In genomic region chr13:35478384-35479222, GRCh38 we compare ENCODE assay signal across 14 cellular contexts. TPM values are rescaled to one million over a fixed set of nuclear protein-coding genes. Genes with fewer than 3 reads are reported as not detected.
DNase-seq lines count a peak whose midpoint lies in the region; ATAC-seq and TF ChIP-seq lines count a peak whose summit lies in the region.
"Had no signal": no experiment of that assay in that cellular context is flagged by ENCODE, and none has a peak within 500 bp of the region (broad histone marks: within the 10 kb centered on the region; RNA-seq: fewer than 3 reads in every experiment).

No MANE protein-coding gene starts in this region.

- peak; percentile 2 to 4 for DNase-seq in activated T-cell treated with anti-CD3 and anti-CD28 coated beads, Interleukin-2, amount 50 U/mL, for 72 hours
- DNase-seq in activated T-cell treated with anti-CD3 and anti-CD28 coated beads, Interleukin-2, amount 50 U/mL, for 48 hours = no peak
- no peak for DNase-seq in activated CD8-positive, alpha-beta T cell treated with anti-CD3 and anti-CD28 coated beads for 36 hours
- DNase-seq in stimulated activated naive CD4-positive, alpha-beta T cell treated with Interleukin-2 at 50 U/mL for 16 hours (lab: John Stamatoyannopoulos, UW) = no peak
- no peak for DNase-seq in foreskin melanocyte
- DNase-seq in Calu3 = no peak
- DNase-seq: GF-D8; NCI-H2171 treated with DMSO at 0.1 percent for 48 hours; stimulated activated CD8-positive, alpha-beta memory T cell treated with anti-CD3 and anti-CD28 coated beads, Interleukin-4, amount 100 ng/mL, for 48 hours had no signal

- no peaks in the 10 kb centered on the region for H3K9me3 ChIP-seq in iPS-20b (ENCODE audit: insufficient read depth, low read depth, low read length)
- no peaks in the 10 kb centered on the region for H3K9me3 ChIP-seq in skeletal muscle satellite cell (replicated peaks; ENCODE audit: low read length)

- H3K4me3 ChIP-seq in iPS-20b (ENCODE audit: low read length) (peak overlapping the region; percentile 62), skeletal muscle satellite cell (ENCODE audit: low read length) (peak overlapping the region; percentile 88)
- H3K4me3 ChIP-seq: K562 had no signal

- H3K27ac ChIP-seq in iPS-20b (ENCODE audit: low read length) = no peak overlapping the region

- H3K27me3 ChIP-seq in iPS-20b (ENCODE audit: insufficient read depth, low read length) (peaks cover 64% of the 10 kb centered on the region), skeletal muscle satellite cell (ENCODE audit: control insufficient read depth, insufficient read depth, low read length) (no peaks in the 10 kb centered on the region)

- POLR2A ChIA-PET in activated CD8-positive, alpha-beta T cell treated with anti-CD3 and anti-CD28 coated beads for 36 hours (lab: Charles Lee) = interaction anchor here (0.6 kb wide), 1 partner anchor 41 kb away, joined by 3 read pairs; no protein-coding TSS in a partner anchor

- TF ChIP-seq CTCF in activated CD8-positive, alpha-beta T cell treated with anti-CD3 and anti-CD28 coated beads for 36 hours (IDR thresholded peaks at IDR 0.05) = no peak
- no peak for TF ChIP-seq CTCF in Calu3 (IDR thresholded peaks at IDR 0.05; ENCODE audit: unreplicated experiment)

- H3K27ac Mint-ChIP-seq in activated T-cell treated with anti-CD3 and anti-CD28 coated beads, Interleukin-2, amount 50 U/mL, for 72 hours = no peak overlapping the region
- no peak overlapping the region for H3K27ac Mint-ChIP-seq in activated CD8-positive, alpha-beta T cell treated with anti-CD3 and anti-CD28 coated beads for 36 hours
- H3K27ac Mint-ChIP-seq in Calu3 (ENCODE audit: unreplicated experiment) = no peak overlapping the region

- intact Hi-C loops in activated CD8-positive, alpha-beta T cell treated with anti-CD3 and anti-CD28 coated beads for 36 hours (cut with micrococcal nuclease) = no loop called here
- intact Hi-C loops in Calu3 (cut with micrococcal nuclease; ENCODE audit: unreplicated experiment) = no loop called here

- no peaks in the 10 kb centered on the region for H3K9me3 Mint-ChIP-seq in activated T-cell treated with anti-CD3 and anti-CD28 coated beads, Interleukin-2, amount 50 U/mL, for 72 hours
- peaks cover 2% of the 10 kb centered on the region for H3K9me3 Mint-ChIP-seq in activated CD8-positive, alpha-beta T cell treated with anti-CD3 and anti-CD28 coated beads for 36 hours
- no peaks in the 10 kb centered on the region for H3K9me3 Mint-ChIP-seq in Calu3 (ENCODE audit: low read depth, unreplicated experiment)

- H3K36me3 ChIP-seq in iPS-20b (ENCODE audit: insufficient read depth, low read depth, low read length) (no peaks in the 10 kb centered on the region), skeletal muscle satellite cell (ENCODE audit: insufficient read depth, low read length) (no peaks in the 10 kb centered on the region)

- CTCF ChIA-PET in activated CD8-positive, alpha-beta T cell treated with anti-CD3 and anti-CD28 coated beads for 36 hours (lab: Charles Lee) = no interaction called here
- CTCF ChIA-PET in Calu3 (lab: Charles Lee) = no interaction called here

- peaks cover 0 to 9% of the 10 kb centered on the region in 2 donors for H3K36me3 Mint-ChIP-seq in activated T-cell treated with anti-CD3 and anti-CD28 coated beads, Interleukin-2, amount 50 U/mL, for 72 hours (ENCODE audit: insufficient read depth in 2 of 2)
- H3K36me3 Mint-ChIP-seq in activated CD8-positive, alpha-beta T cell treated with anti-CD3 and anti-CD28 coated beads for 36 hours (ENCODE audit: low read depth) = peaks cover 2% of the 10 kb centered on the region
- no peaks in the 10 kb centered on the region for H3K36me3 Mint-ChIP-seq in Calu3 (ENCODE audit: insufficient read depth, unreplicated experiment)

- H3K9ac ChIP-seq in iPS-20b (ENCODE audit: low read depth, low read length) (no peak overlapping the region), skeletal muscle satellite cell (ENCODE audit: low read depth, low read length) (peak overlapping the region; percentile 94)

- H3K27me3 Mint-ChIP-seq in activated T-cell treated with anti-CD3 and anti-CD28 coated beads, Interleukin-2, amount 50 U/mL, for 72 hours (ENCODE audit: low read depth) = peaks cover 52% of the 10 kb centered on the region
- H3K27me3 Mint-ChIP-seq in activated CD8-positive, alpha-beta T cell treated with anti-CD3 and anti-CD28 coated beads for 36 hours = peaks cover 57% of the 10 kb centered on the region
- no peaks in the 10 kb centered on the region for H3K27me3 Mint-ChIP-seq in Calu3 (ENCODE audit: unreplicated experiment)

- ATAC-seq in activated T-cell treated with anti-CD3 and anti-CD28 coated beads, Interleukin-2, amount 50 U/mL, for 72 hours (replicated peaks in 1 of 2) = peak in 1 of 2 donors; percentile 25
- no peak for ATAC-seq in activated CD8-positive, alpha-beta T cell treated with anti-CD3 and anti-CD28 coated beads for 36 hours
- ATAC-seq: K562 had no signal

- peaks cover 38% of the 10 kb centered on the region for H3K4me1 Mint-ChIP-seq in activated T-cell treated with anti-CD3 and anti-CD28 coated beads, Interleukin-2, amount 50 U/mL, for 72 hours (ENCODE audit: low read depth)
- peaks cover 24% of the 10 kb centered on the region for H3K4me1 Mint-ChIP-seq in activated CD8-positive, alpha-beta T cell treated with anti-CD3 and anti-CD28 coated beads for 36 hours (ENCODE audit: low read depth)
- no peaks in the 10 kb centered on the region for H3K4me1 Mint-ChIP-seq in Calu3 (ENCODE audit: low read depth, unreplicated experiment)
- H3K4me1 Mint-ChIP-seq: central memory CD8-positive, alpha-beta T cell had no signal

- H3K4me2 ChIP-seq in skeletal muscle satellite cell (ENCODE audit: low read length) = peak overlapping the region; percentile 93

- H3K4me1 ChIP-seq in iPS-20b (ENCODE audit: insufficient read depth, low read length) = peaks cover 14% of the 10 kb centered on the region; the same call in 1 of the 2 replicates
- peaks cover 21% of the 10 kb centered on the region for H3K4me1 ChIP-seq in skeletal muscle satellite cell (ENCODE audit: control insufficient read depth, insufficient read depth, low read length)

- no TSS peak for BruUV-seq in Calu3 (replicated peaks; lab: Mats Ljungman, UMichigan)

- peak overlapping the region; percentile 65 to 66 for H3K4me3 Mint-ChIP-seq in activated T-cell treated with anti-CD3 and anti-CD28 coated beads, Interleukin-2, amount 50 U/mL, for 72 hours
- H3K4me3 Mint-ChIP-seq in activated CD8-positive, alpha-beta T cell treated with anti-CD3 and anti-CD28 coated beads for 36 hours = peak overlapping the region; percentile 31
- H3K4me3 Mint-ChIP-seq in Calu3 (ENCODE audit: low read depth, unreplicated experiment) = no peak overlapping the region
- H3K4me3 Mint-ChIP-seq: central memory CD8-positive, alpha-beta T cell had no signal

RNA-seq across cellular contexts. Expression of gene MAB21L1, which starts 2.1 kb away (rescaled TPM):
- total RNA-seq in activated T-cell treated with anti-CD3 and anti-CD28 coated beads, Interleukin-2, amount 50 U/mL, for 72 hours = not detected
- not detected for total RNA-seq in activated CD8-positive, alpha-beta T cell treated with anti-CD3 and anti-CD28 coated beads for 36 hours
- total RNA-seq in skeletal muscle satellite cell (2012; rRNA removed) = 1.3 and 2.0 TPM in 2 replicates
- not detected in 2 replicates for total RNA-seq in Calu3 (2022)
- total RNA-seq: K562, mononuclear cell had no signal

Comparison
In these comparisons a context has a peak if more than half of its experiments do, and no peak if none do; other contexts are left out.
1. DNase-seq: peak in activated T-cell treated with anti-CD3 and anti-CD28 coated beads, Interleukin-2, amount 50 U/mL, for 72 hours (2 of 2); none in activated T-cell treated with anti-CD3 and anti-CD28 coated beads, Interleukin-2, amount 50 U/mL, for 48 hours (0 of 2), activated CD8-positive, alpha-beta T cell treated with anti-CD3 and anti-CD28 coated beads for 36 hours (single experiment), stimulated activated naive CD4-positive, alpha-beta T cell treated with Interleukin-2 at 50 U/mL for 16 hours (single experiment), foreskin melanocyte (single experiment) and Calu3 (single experiment).